ENCODE assay signal across 33 cellular contexts in genomic region chr9:24824607-24825006, GRCh38.
"Had no signal": no experiment of that assay in that cellular context is flagged by ENCODE, and none has a peak within 500 bp of the region (broad histone marks: within the 10 kb centered on the region; RNA-seq: fewer than 3 reads in every experiment).

No MANE protein-coding gene starts in this region.

- H3K36me3 ChIP-seq: adrenal gland, brain microvascular endothelial cell, breast epithelium had no signal

- H3K4me1 ChIP-seq: adrenal gland, body of pancreas, breast epithelium had no signal

- ATAC-seq: activated CD8-positive, alpha-beta T cell treated with anti-CD3 and anti-CD28 coated beads for 36 hours; activated naive CD4-positive, alpha-beta T cell treated with anti-CD3 and anti-CD28 coated beads, Interleukin-2, amount 50 U/mL, for 72 hours; activated T-cell treated with anti-CD3 and anti-CD28 coated beads, Interleukin-2, amount 50 U/mL, for 4 hours; activated T-cell treated with anti-CD3 and anti-CD28 coated beads, Interleukin-2, amount 50 U/mL, for 72 hours; activated T-helper 17 cell treated with anti-CD3 and anti-CD28 coated beads, Interleukin-2, amount 50 U/mL, for 72 hours; body of pancreas had no signal

- H3K27me3 ChIP-seq: adrenal gland, body of pancreas, brain microvascular endothelial cell, breast epithelium had no signal

- H3K9me3 ChIP-seq: adrenal gland, body of pancreas, breast epithelium had no signal

- DNase-seq: activated B cell treated with CpG ODN at 0.5 μM for 24 hours; activated CD4-positive, alpha-beta memory T cell treated with anti-CD3 and anti-CD28 coated beads for 36 hours; activated CD4-positive, alpha-beta T cell treated with anti-CD3 and anti-CD28 coated beads for 48 hours; activated CD4-positive, alpha-beta T cell treated with anti-CD3 and anti-CD28 coated beads, Interleukin-2, amount 10 ng/mL, durations not matched to agents 7 days and 5 days; activated CD4-positive, CD25-positive, alpha-beta regulatory T cell treated with anti-CD3 and anti-CD28 coated beads, Interleukin-2, amount 50 U/mL, for 72 hours; activated CD8-positive, alpha-beta memory T cell treated with anti-CD3 and anti-CD28 coated beads, Interleukin-2, amount 50 U/mL, for 4 hours; activated CD8-positive, alpha-beta T cell treated with anti-CD3 and anti-CD28 coated beads for 36 hours; activated effector memory CD4-positive, alpha-beta T cell treated with anti-CD3 and anti-CD28 coated beads, Interleukin-2, amount 50 U/mL, for 16 hours; activated gamma-delta T cell treated with Interleukin-2 at 50 U/mL for 16 hours; activated naive CD4-positive, alpha-beta T cell; activated naive CD4-positive, alpha-beta T cell treated with anti-CD3 and anti-CD28 coated beads for 36 hours; activated naive CD4-positive, alpha-beta T cell treated with anti-CD3 and anti-CD28 coated beads, Interleukin-2, amount 50 U/mL, for 16 hours; activated naive CD8-positive, alpha-beta T cell treated with anti-CD3 and anti-CD28 coated beads for 36 hours; activated T-cell treated with anti-CD3 and anti-CD28 coated beads for 4 hours; activated T-cell treated with anti-CD3 and anti-CD28 coated beads, Interleukin-2, amount 50 U/mL, for 1 hour; activated T-cell treated with anti-CD3 and anti-CD28 coated beads, Interleukin-2, amount 50 U/mL, for 4 hours; activated T-cell treated with anti-CD3 and anti-CD28 coated beads, Interleukin-2, amount 50 U/mL, for 72 hours; adrenal gland; amniotic stem cell; aorta; body of pancreas; brain microvascular endothelial cell; central memory CD4-positive, alpha-beta T cell; T-helper 1 cell; T-helper 2 cell; T-helper 9 cell had no signal

- H3K4me3 Mint-ChIP-seq: activated B cell treated with CpG ODN at 0.5 μM for 24 hours; activated CD4-positive, alpha-beta memory T cell treated with anti-CD3 and anti-CD28 coated beads for 36 hours; activated CD4-positive, alpha-beta T cell treated with anti-CD3 and anti-CD28 coated beads, Interleukin-2, amount 10 ng/mL, durations not matched to agents 7 days and 5 days; activated CD8-positive, alpha-beta T cell treated with anti-CD3 and anti-CD28 coated beads for 36 hours; activated naive CD4-positive, alpha-beta T cell treated with anti-CD3 and anti-CD28 coated beads for 36 hours; activated naive CD8-positive, alpha-beta T cell treated with anti-CD3 and anti-CD28 coated beads for 36 hours; activated T-cell treated with anti-CD3 and anti-CD28 coated beads, Interleukin-2, amount 50 U/mL, for 4 hours; activated T-cell treated with anti-CD3 and anti-CD28 coated beads, Interleukin-2, amount 50 U/mL, for 72 hours; activated T-helper 1 cell treated with anti-CD3 and anti-CD28 coated beads, Interleukin-12 subunit alpha, Interleukin-12 subunit beta, Interleukin-2, Interleukin-4 antibody, amounts not matched to agents 30 ng/mL and 10 ng/mL and 1 ng/mL, durations not matched to agents 14 hours and 24 hours and 36 hours; activated T-helper 17 cell treated with anti-CD3 and anti-CD28 coated beads, Interleukin-2, amount 50 U/mL, for 72 hours; T-helper 1 cell treated with Interleukin-12 subunit alpha and Interleukin-12 subunit beta and Interleukin-4 antibody, amounts not matched to agents 30 μg/mL and 1 μg/mL, for 36 hours; T-helper 2 cell treated with Interferon-gamma antibody and Interleukin-4, amounts not matched to agents 5 μg/mL and 100 μg/mL, for 36 hours had no signal

- H3K27ac ChIP-seq: adrenal gland, body of pancreas, brain microvascular endothelial cell, breast epithelium, VCaP had no signal

- H3K4me3 ChIP-seq: adrenal gland, body of pancreas, breast epithelium had no signal

- H3K27me3 Mint-ChIP-seq: activated B cell treated with CpG ODN at 0.5 μM for 24 hours; activated CD4-positive, alpha-beta memory T cell treated with anti-CD3 and anti-CD28 coated beads for 36 hours; activated CD4-positive, alpha-beta T cell treated with anti-CD3 and anti-CD28 coated beads, Interleukin-2, amount 10 ng/mL, durations not matched to agents 7 days and 5 days; activated CD8-positive, alpha-beta T cell treated with anti-CD3 and anti-CD28 coated beads for 36 hours; activated naive CD8-positive, alpha-beta T cell treated with anti-CD3 and anti-CD28 coated beads for 36 hours; activated T-helper 17 cell treated with anti-CD3 and anti-CD28 coated beads, Interleukin-2, amount 50 U/mL, for 72 hours had no signal

- H3K27ac Mint-ChIP-seq: activated B cell treated with CpG ODN at 0.5 μM for 24 hours; activated CD4-positive, alpha-beta memory T cell treated with anti-CD3 and anti-CD28 coated beads for 36 hours; activated CD4-positive, alpha-beta T cell treated with anti-CD3 and anti-CD28 coated beads, Interleukin-2, amount 10 ng/mL, durations not matched to agents 7 days and 5 days; activated CD8-positive, alpha-beta T cell treated with anti-CD3 and anti-CD28 coated beads for 36 hours; activated naive CD4-positive, alpha-beta T cell treated with anti-CD3 and anti-CD28 coated beads for 36 hours; activated naive CD4-positive, alpha-beta T cell treated with anti-CD3 and anti-CD28 coated beads, Interleukin-2, amount 50 U/mL, for 72 hours; activated naive CD8-positive, alpha-beta T cell treated with anti-CD3 and anti-CD28 coated beads for 36 hours; activated T-cell treated with anti-CD3 and anti-CD28 coated beads, Interleukin-2, amount 50 U/mL, for 72 hours; activated T-helper 1 cell treated with anti-CD3 and anti-CD28 coated beads, Interleukin-12 subunit alpha, Interleukin-12 subunit beta, Interleukin-2, Interleukin-4 antibody, amounts not matched to agents 30 ng/mL and 10 ng/mL and 1 ng/mL, durations not matched to agents 14 hours and 24 hours and 36 hours; activated T-helper 17 cell treated with anti-CD3 and anti-CD28 coated beads, Interleukin-2, amount 50 U/mL, for 72 hours; T-helper 1 cell treated with Interleukin-12 subunit alpha and Interleukin-12 subunit beta and Interleukin-4 antibody, amounts not matched to agents 30 μg/mL and 1 μg/mL, for 36 hours; T-helper 2 cell treated with Interferon-gamma antibody and Interleukin-4, amounts not matched to agents 5 μg/mL and 100 μg/mL, for 36 hours had no signal

- H3K4me1 Mint-ChIP-seq: activated B cell treated with CpG ODN at 0.5 μM for 24 hours; activated CD4-positive, alpha-beta T cell treated with anti-CD3 and anti-CD28 coated beads, Interleukin-2, amount 10 ng/mL, durations not matched to agents 7 days and 5 days; activated naive CD8-positive, alpha-beta T cell treated with anti-CD3 and anti-CD28 coated beads for 36 hours; activated T-helper 17 cell treated with anti-CD3 and anti-CD28 coated beads, Interleukin-2, amount 50 U/mL, for 72 hours had no signal

- H3K36me3 Mint-ChIP-seq: activated CD4-positive, alpha-beta memory T cell treated with anti-CD3 and anti-CD28 coated beads for 36 hours; activated naive CD4-positive, alpha-beta T cell treated with anti-CD3 and anti-CD28 coated beads, Interleukin-2, amount 50 U/mL, for 72 hours; activated naive CD8-positive, alpha-beta T cell treated with anti-CD3 and anti-CD28 coated beads for 36 hours had no signal
